Comparison of ENCODE assay signal across 8 cellular contexts in genomic region chr4:169659736-169660670, GRCh38. TPM values are rescaled to one million over a fixed set of nuclear protein-coding genes. Genes with fewer than 3 reads are reported as not detected.
DNase-seq lines count a peak whose midpoint lies in the region; ATAC-seq, FAIRE-seq and TF ChIP-seq lines count a peak whose summit lies in the region.

No MANE protein-coding gene starts in this region.

- TF ChIP-seq CTCF in AG09319 (IDR thresholded peaks at IDR 0.05; ENCODE audit: low read depth, low read length) (no peak), dorsolateral prefrontal cortex (IDR thresholded peaks at IDR 0.05 in 54 of 56, conservative IDR thresholded peaks at IDR 0.05 in 2 of 56; ENCODE audit: low read depth in 1 of 56, partially characterized antibody in 56 of 56) (peak in 9 of 56 donors; percentile 4 to 45 (median 11)), HepG2 (CRISPR knock-in tag; IDR thresholded peaks at IDR 0.05) (no peak)

- H3K4me2 ChIP-seq in HepG2 (ENCODE audit: low read depth, low read length), result peak overlapping the region; percentile 44

- TF ChIP-seq RAD21 in HepG2 (CRISPR knock-in tag; IDR thresholded peaks at IDR 0.05), result no peak

- H3K4me3 ChIP-seq in dorsolateral prefrontal cortex, result peak overlapping the region; percentile 14 to 81 (median 66)
- H3K4me3 ChIP-seq in HepG2 (replicated peaks in 1 of 3; ENCODE audit: insufficient read depth in 1 of 3, low read depth in 2 of 3, low read length in 3 of 3), result peak overlapping the region; percentile 45 to 51 (median 50); a peak in 5 of 6 replicates

- peak; percentile 64 for FAIRE-seq in HepG2 (lab: Jason Lieb, UNC)

- peak in 1 of 2 experiments; percentile 27; a peak in 1 of 4 replicates for TF ChIP-seq POLR2A in HepG2 (IDR thresholded peaks at IDR 0.05; ENCODE audit: insufficient read depth in 1 of 2, low read depth in 2 of 2, low read length in 2 of 2)

- peak overlapping the region; percentile 6 for H2AFZ ChIP-seq in HepG2 (ENCODE audit: low read length)

- peak overlapping the region; percentile 51 to 95 (median 87) for H3K27ac ChIP-seq in dorsolateral prefrontal cortex
- peak overlapping the region; percentile 64 for H3K27ac ChIP-seq in HepG2 (ENCODE audit: extremely low read length, insufficient read depth, low read length)

- no peaks in the 10 kb centered on the region for H4K20me1 ChIP-seq in HepG2 (ENCODE audit: insufficient read depth, low read length)

- no TSS peak for BruUV-seq in HepG2 (replicated peaks; lab: Mats Ljungman, UMichigan)

- in situ Hi-C loops in HepG2 (cut with HindIII; ENCODE audit: extremely low pct_ligation_motif_present, low pct_unique_long_range_greater_than_20kb), result loop anchor here (5.0 kb wide), 1 partner anchor 38 kb away; the partner anchor contains the start of gene CLCN3

- TF ChIP-seq EP300 in HepG2 (IDR thresholded peaks at IDR 0.05; ENCODE audit: low read depth in 2 of 2, low read length in 2 of 2) (peak in 1 of 2 experiments; percentile 46; a peak in 1 of 4 replicates), HepG2 (CRISPR knock-in tag; IDR thresholded peaks at IDR 0.05; ENCODE audit: borderline replicate concordance) (no peak)

- WGBS in HepG2 (ENCODE audit: low lambda C conversion rate), result 27% methylated on average over 14 of the region's 14 CpGs

- peaks cover 33% of the 10 kb centered on the region for H3K79me2 ChIP-seq in HepG2 (ENCODE audit: insufficient read depth, low read length)

- peaks cover 41% of the 10 kb centered on the region for H3K4me1 ChIP-seq in HepG2 (ENCODE audit: insufficient read depth, low read length)

- intact Hi-C loops in dorsolateral prefrontal cortex (cut with DNase I) (loop anchor here in 1 of 2 donors (10.0 kb wide), 1 partner anchor 65 kb away; no protein-coding TSS in a partner anchor), HepG2 (cut with micrococcal nuclease; ENCODE audit: unreplicated experiment) (loop anchor here (1.0 to 2.0 kb wide), 2 partner anchors 8 to 39 kb away; partner anchors contain the start of gene CLCN3)

- H3K27me3 ChIP-seq in dorsolateral prefrontal cortex (no peaks in the 10 kb centered on the region), HepG2 (ENCODE audit: control insufficient read depth in 1 of 2, insufficient read depth in 2 of 2, low read length in 2 of 2) (no peaks in the 10 kb centered on the region)

- H3K9ac ChIP-seq in HepG2 (ENCODE audit: insufficient read depth, low read depth, low read length), result peak overlapping the region; percentile 64

- POLR2A ChIA-PET in HepG2 (lab: Yijun Ruan, JAX), result interaction anchor here (1.0 to 1.8 kb wide), 4 partner anchors 9 to 650 kb away, joined by 3 to 10 read pairs (median 5); partner anchors contain the start of genes CBR4 and CLCN3

- peak; percentile 98 for ATAC-seq in GM19035 (IDR thresholded peaks at IDR 0.05; ENCODE audit: unreplicated experiment)
- ATAC-seq in HG03342 (IDR thresholded peaks at IDR 0.05; ENCODE audit: unreplicated experiment), result peak; percentile 98
- ATAC-seq in HepG2, result peak; percentile 98

- CTCF ChIA-PET in HepG2 (lab: Yijun Ruan, JAX; ENCODE audit: low intra/inter-chr PET ratio, low total read pairs), result no interaction called here

- H3K9me3 ChIP-seq in HepG2 (ENCODE audit: low read length), result no peaks in the 10 kb centered on the region

- H3K36me3 ChIP-seq in HepG2 (replicated peaks in 1 of 2; ENCODE audit: control insufficient read depth in 1 of 2, insufficient read depth in 2 of 2, low read length in 2 of 2), result no peaks in the 10 kb centered on the region

- DNase-seq in AG09319 (ENCODE audit: extremely low read depth, low read depth), result peak; percentile 97
- peak; percentile 77 for DNase-seq in NCI-H510A (lab: John Stamatoyannopoulos, UW)
- DNase-seq in activated CD4-positive, alpha-beta T cell treated with anti-CD3 and anti-CD28 coated beads, Interleukin-2, amount 50 U/mL, for 1 hour, result peak; percentile 51
- DNase-seq in dorsolateral prefrontal cortex, result peak in 8 of 10 donors; percentile 53 to 82 (median 62)
- peak; percentile 91 for DNase-seq in HepG2 (ENCODE audit: low spot score)
- DNase-seq in stimulated activated CD4-positive, alpha-beta T cell treated with anti-CD3 and anti-CD28 coated beads, Interleukin-4, amount 100 ng/mL, for 1 hour, result peak; percentile 44

TF ChIP-seq in HepG2, 621 proteins besides CTCF, POLR2A, EP300 and RAD21 (continues in another document):
- TF ChIP-seq U2AF2 (IDR thresholded peaks at IDR 0.05; ENCODE audit: low read depth, low read length) (no peak), TIGD3 (CRISPR knock-in tag; IDR thresholded peaks at IDR 0.05; ENCODE audit: borderline replicate concordance) (no peak), SOX6 (IDR thresholded peaks at IDR 0.05) (no peak), SOX6 (CRISPR knock-in tag; IDR thresholded peaks at IDR 0.05) (no peak), ATF2 (CRISPR knock-in tag; IDR thresholded peaks at IDR 0.05) (peak; percentile 79)

RNA-seq across cellular contexts. Expression of gene CLCN3, which starts 39.6 kb away (rescaled TPM):
- total RNA-seq in dorsolateral prefrontal cortex (100 to 1,000 TPM in 16 of 120 experiments, 10 to 100 TPM in 104; 60.7 to 119 (median 90.2) TPM), HepG2 (2016; rRNA removed; fragmentation: Illumina TruSeq; extraction: Trizol) (21.5 and 23.7 TPM in 2 replicates)
- 1.6 and 1.9 TPM in 2 replicates for total RNA-seq in HepG2 (2016; cell fraction: cytosol; rRNA removed; fragmentation: Illumina TruSeq; extraction: Trizol; ENCODE audit: low read depth)
- 23.2 and 23.3 TPM in 2 replicates for total RNA-seq in HepG2 (2016; cell fraction: insoluble cytoplasmic fraction; rRNA removed; fragmentation: Illumina TruSeq; extraction: Trizol)
- total RNA-seq in HepG2 (2016; cell fraction: membrane; rRNA removed; fragmentation: Illumina TruSeq; extraction: Trizol), result 7.7 and 8.5 TPM in 2 replicates
- 26.7 and 28.7 TPM in 2 replicates for total RNA-seq in HepG2 (2016; cell fraction: nucleus; rRNA removed; fragmentation: Illumina TruSeq; extraction: Trizol)
- polyA plus RNA-seq in HepG2 (2011; rRNA removed), result 13.6 and 14.2 TPM in 2 replicates
- polyA plus RNA-seq in HepG2 (2011; cell fraction: cytosol; rRNA removed), result 7.4 and 10.8 TPM in 2 replicates
- polyA plus RNA-seq in HepG2 (2011; cell fraction: nucleus; rRNA removed), result 3.4 and 5.1 TPM in 2 replicates
- polyA plus RNA-seq in HepG2 (2012), result 14.8 and 17.1 TPM in 2 replicates
- polyA plus RNA-seq in HepG2 (2016; cell fraction: cytosol; fragmentation: Illumina TruSeq; extraction: Trizol; ENCODE audit: low read depth), result 0.81 and 0.88 TPM in 2 replicates
- 11.5 and 13.2 TPM in 2 replicates for polyA plus RNA-seq in HepG2 (2016; cell fraction: insoluble cytoplasmic fraction; fragmentation: Illumina TruSeq; extraction: Trizol; ENCODE audit: low read depth)
- 2.5 and 2.8 TPM in 2 replicates for polyA plus RNA-seq in HepG2 (2016; cell fraction: membrane; fragmentation: Illumina TruSeq; extraction: Trizol; ENCODE audit: low read depth)
- polyA plus RNA-seq in HepG2 (2016; cell fraction: nucleus; fragmentation: Illumina TruSeq; extraction: Trizol; ENCODE audit: insufficient read depth, low read depth), result 17.6 and 18.8 TPM in 2 replicates
- polyA minus RNA-seq in HepG2 (2011; rRNA and poly(A)+ RNA removed; ENCODE audit: low replicate concordance), result 30.0 and 39.3 TPM in 2 replicates
- polyA minus RNA-seq in HepG2 (2011; cell fraction: cytosol; rRNA and poly(A)+ RNA removed), result 18.7 and 23.1 TPM in 2 replicates
- polyA minus RNA-seq in HepG2 (2011; cell fraction: nucleus; rRNA and poly(A)+ RNA removed), result 37.3 and 43.1 TPM in 2 replicates

RNA-seq across cellular contexts. Expression of gene NEK1, which starts 47.6 kb away (rescaled TPM):
- total RNA-seq in dorsolateral prefrontal cortex (10 to 100 TPM; 23.1 to 47.6 (median 32.4) TPM), HepG2 (2016; rRNA removed; fragmentation: Illumina TruSeq; extraction: Trizol) (5.4 and 8.7 TPM in 2 replicates)
- total RNA-seq in HepG2 (2016; cell fraction: cytosol; rRNA removed; fragmentation: Illumina TruSeq; extraction: Trizol; ENCODE audit: low read depth), result 7.3 and 9.1 TPM in 2 replicates
- 5.4 and 8.2 TPM in 2 replicates for total RNA-seq in HepG2 (2016; cell fraction: insoluble cytoplasmic fraction; rRNA removed; fragmentation: Illumina TruSeq; extraction: Trizol)
- 4.3 and 4.8 TPM in 2 replicates for total RNA-seq in HepG2 (2016; cell fraction: membrane; rRNA removed; fragmentation: Illumina TruSeq; extraction: Trizol)
- 9.8 and 11.8 TPM in 2 replicates for total RNA-seq in HepG2 (2016; cell fraction: nucleus; rRNA removed; fragmentation: Illumina TruSeq; extraction: Trizol)
- polyA plus RNA-seq in HepG2 (2011; rRNA removed), result 2.6 and 2.9 TPM in 2 replicates
- polyA plus RNA-seq in HepG2 (2011; cell fraction: cytosol; rRNA removed), result 0.97 and 1.3 TPM in 2 replicates
- polyA plus RNA-seq in HepG2 (2011; cell fraction: nucleus; rRNA removed), result 2.5 and 3.3 TPM in 2 replicates
- polyA plus RNA-seq in HepG2 (2012), result 3.2 and 3.3 TPM in 2 replicates
- polyA plus RNA-seq in HepG2 (2016; cell fraction: cytosol; fragmentation: Illumina TruSeq; extraction: Trizol; ENCODE audit: low read depth), result 0.23 and 0.38 TPM in 2 replicates
- polyA plus RNA-seq in HepG2 (2016; cell fraction: insoluble cytoplasmic fraction; fragmentation: Illumina TruSeq; extraction: Trizol; ENCODE audit: low read depth), result 6.9 and 7.0 TPM in 2 replicates
- polyA plus RNA-seq in HepG2 (2016; cell fraction: membrane; fragmentation: Illumina TruSeq; extraction: Trizol; ENCODE audit: low read depth), result 0.70 and 1.1 TPM in 2 replicates
- polyA plus RNA-seq in HepG2 (2016; cell fraction: nucleus; fragmentation: Illumina TruSeq; extraction: Trizol; ENCODE audit: insufficient read depth, low read depth), result 5.7 and 7.7 TPM in 2 replicates
- 9.6 TPM in 2 replicates for polyA minus RNA-seq in HepG2 (2011; rRNA and poly(A)+ RNA removed; ENCODE audit: low replicate concordance)
- polyA minus RNA-seq in HepG2 (2011; cell fraction: cytosol; rRNA and poly(A)+ RNA removed), result 2.3 TPM in 2 replicates
- 24.1 and 24.9 TPM in 2 replicates for polyA minus RNA-seq in HepG2 (2011; cell fraction: nucleus; rRNA and poly(A)+ RNA removed)

Comparison
In these comparisons a context has a peak if more than half of its experiments do, and no peak if none do; other contexts are left out.
1. Peak in every context shown above with its lines: DNase-seq, ATAC-seq, H3K4me3 ChIP-seq and H3K27ac ChIP-seq.
2. DNase-seq: peak in every context shown above with its lines; median percentile 97 in AG09319; 91 in HepG2; 77 in NCI-H510A; 62 in dorsolateral prefrontal cortex; 51 in activated CD4-positive, alpha-beta T cell treated with anti-CD3 and anti-CD28 coated beads, Interleukin-2, amount 50 U/mL, for 1 hour; 44 in stimulated activated CD4-positive, alpha-beta T cell treated with anti-CD3 and anti-CD28 coated beads, Interleukin-4, amount 100 ng/mL, for 1 hour.